9 cellular contexts compared by ENCODE assay signal in the genomic region with DNA sequence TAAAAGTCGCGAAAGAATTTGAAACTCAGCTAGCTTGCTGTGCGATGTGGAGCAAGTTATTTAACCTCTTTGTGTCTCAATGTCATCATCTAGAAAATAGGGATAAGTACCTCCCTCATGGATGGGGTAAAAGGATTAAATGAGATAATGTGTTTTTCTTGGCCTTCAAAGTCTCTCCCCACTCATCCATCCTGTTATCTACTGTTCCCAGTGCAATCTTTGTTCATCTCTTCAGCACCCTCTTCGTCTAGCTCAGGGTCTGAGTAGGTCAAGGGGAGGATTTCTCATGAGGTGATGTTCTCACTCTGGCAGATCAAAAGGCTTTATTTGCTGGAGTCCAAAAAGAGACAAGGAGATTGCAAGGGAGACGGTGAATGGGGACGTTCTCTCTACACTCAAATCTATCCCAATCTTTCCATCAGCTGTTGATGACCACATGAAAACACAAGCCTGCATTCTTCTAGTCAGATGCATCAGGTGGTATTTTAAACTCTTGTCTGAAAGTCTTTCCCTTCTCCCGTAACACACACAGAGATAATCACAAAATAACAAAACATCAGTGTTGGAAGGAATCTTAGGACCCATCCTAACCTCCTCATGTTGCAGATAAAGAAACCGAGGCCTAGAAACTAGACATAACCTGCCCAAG. TPM values are rescaled to one million over a fixed set of nuclear protein-coding genes. Genes with fewer than 3 reads are reported as not detected.
DNase-seq lines count a peak whose midpoint lies in the region; ATAC-seq and TF ChIP-seq lines count a peak whose summit lies in the region.
"Had no signal": no experiment of that assay in that cellular context is flagged by ENCODE, and none has a peak within 500 bp of the region (broad histone marks: within the 10 kb centered on the region; RNA-seq: fewer than 3 reads in every experiment).

No MANE protein-coding gene starts in this region.

- H3K9ac ChIP-seq in NT2/D1 (ENCODE audit: insufficient read length, low read depth): peak overlapping the region; percentile 92
- H3K9ac ChIP-seq in endodermal cell (ENCODE audit: extremely low read depth, low read length, poor library complexity, severe bottlenecking): peak overlapping the region; percentile 68
- peak overlapping the region; percentile 79 for H3K9ac ChIP-seq in neural progenitor cell

- peak overlapping the region; percentile 97 to 99 (median 99) for H3K4me3 Mint-ChIP-seq in CD4-positive, CD25-positive, alpha-beta regulatory T cell
- peak overlapping the region; percentile 88 for H3K4me3 Mint-ChIP-seq in endodermal cell
- H3K4me3 Mint-ChIP-seq in neural progenitor cell: peak overlapping the region; percentile 97

- no peak for DNase-seq in CD4-positive, CD25-positive, alpha-beta regulatory T cell
- DNase-seq in NT2/D1 (ENCODE audit: low read depth, low spot score) (no peak), endodermal cell (no peak), neural progenitor cell (ENCODE audit: low spot score) (no peak), dedifferentiated amniotic fluid mesenchymal stem cell (ENCODE audit: extremely low spot score) (no peak), GM10248 (ENCODE audit: extremely low spot score) (no peak)
- no peak for DNase-seq in stimulated activated CD4-positive, alpha-beta T cell treated with anti-CD3 and anti-CD28 coated beads, Interleukin-4, amount 100 ng/mL, for 1 hour
- DNase-seq: NCI-H1694 treated with DMSO at 0.1 percent for 48 hours had no signal

- no peaks in the 10 kb centered on the region for H3K9me3 Mint-ChIP-seq in CD4-positive, CD25-positive, alpha-beta regulatory T cell
- no peaks in the 10 kb centered on the region for H3K9me3 Mint-ChIP-seq in endodermal cell
- no peaks in the 10 kb centered on the region for H3K9me3 Mint-ChIP-seq in neural progenitor cell

- no peaks in the 10 kb centered on the region for H3K27me3 ChIP-seq in CD4-positive, CD25-positive, alpha-beta regulatory T cell (ENCODE audit: control insufficient read depth, insufficient read depth, low read length)
- H3K27me3 ChIP-seq in NT2/D1 (ENCODE audit: insufficient read depth, insufficient read length) (no peaks in the 10 kb centered on the region), endodermal cell (ENCODE audit: control insufficient read depth, insufficient read depth, low read length, poor library complexity, severe bottlenecking) (no peaks in the 10 kb centered on the region), neural progenitor cell (no peaks in the 10 kb centered on the region)

- H2AFZ ChIP-seq in neural progenitor cell (replicated peaks): no peak overlapping the region

- H3K27ac ChIP-seq in CD4-positive, CD25-positive, alpha-beta regulatory T cell (ENCODE audit: insufficient read depth, low read length, poor library complexity, severe bottlenecking): no peak overlapping the region
- H3K27ac ChIP-seq in endodermal cell (ENCODE audit: low read depth, low read length) (no peak overlapping the region), neural progenitor cell (no peak overlapping the region)

- peak overlapping the region; percentile 97 for H3K4me3 ChIP-seq in CD4-positive, CD25-positive, alpha-beta regulatory T cell (ENCODE audit: low read depth, low read length)
- H3K4me3 ChIP-seq in NT2/D1 (ENCODE audit: insufficient read length, low read depth) (peak overlapping the region; percentile 91), endodermal cell (ENCODE audit: low read length) (peak overlapping the region; percentile 98), neural progenitor cell (peak overlapping the region; percentile 82)

- no peaks in the 10 kb centered on the region for H3K9me3 ChIP-seq in CD4-positive, CD25-positive, alpha-beta regulatory T cell (ENCODE audit: control insufficient read depth in 2 of 2, low read length in 2 of 2)
- H3K9me3 ChIP-seq in NT2/D1 (ENCODE audit: insufficient read depth, low read length) (no peaks in the 10 kb centered on the region), endodermal cell (ENCODE audit: control insufficient read depth, low read length) (no peaks in the 10 kb centered on the region), neural progenitor cell (ENCODE audit: low read depth) (no peaks in the 10 kb centered on the region)

- CTCF ChIA-PET in GM10248 (lab: Yijun Ruan, JAX): interaction anchor here (1.0 to 2.2 kb wide), 4 partner anchors 9 to 278 kb away, joined by 3 to 11 read pairs (median 4); no protein-coding TSS in a partner anchor

- peaks cover 5% of the 10 kb centered on the region for H3K36me3 ChIP-seq in CD4-positive, CD25-positive, alpha-beta regulatory T cell (ENCODE audit: control insufficient read depth, insufficient read depth, low read length)
- H3K36me3 ChIP-seq in NT2/D1 (ENCODE audit: insufficient read depth, insufficient read length, low read length): peaks cover 13% of the 10 kb centered on the region
- peaks cover 5% of the 10 kb centered on the region for H3K36me3 ChIP-seq in endodermal cell (ENCODE audit: control insufficient read depth, insufficient read depth, low read length)
- H3K36me3 ChIP-seq in neural progenitor cell: no peaks in the 10 kb centered on the region

- H3K27ac Mint-ChIP-seq in CD4-positive, CD25-positive, alpha-beta regulatory T cell: peak overlapping the region; percentile 99 to 100 (median 99)
- H3K27ac Mint-ChIP-seq in endodermal cell (peak overlapping the region; percentile 10), neural progenitor cell (no peak overlapping the region)

- peak overlapping the region; percentile 90 for H3K4me2 ChIP-seq in neural progenitor cell

- H3K36me3 Mint-ChIP-seq in CD4-positive, CD25-positive, alpha-beta regulatory T cell: peaks cover 12% of the 10 kb centered on the region
- H3K36me3 Mint-ChIP-seq in endodermal cell (ENCODE audit: low read depth) (no peaks in the 10 kb centered on the region), neural progenitor cell (no peaks in the 10 kb centered on the region)

- 59 to 68% methylated on average over 4 to 8 of the region's 8 CpGs for WGBS in endodermal cell (ENCODE audit: insufficient coverage in 1 of 2, insufficient read length in 1 of 2), 2 experiments

- peaks cover 56% of the 10 kb centered on the region for H3K4me1 ChIP-seq in CD4-positive, CD25-positive, alpha-beta regulatory T cell (ENCODE audit: control insufficient read depth, insufficient read depth, low read length, poor library complexity, severe bottlenecking)
- H3K4me1 ChIP-seq in NT2/D1 (ENCODE audit: insufficient read depth, insufficient read length) (no peaks in the 10 kb centered on the region), endodermal cell (ENCODE audit: control insufficient read depth, insufficient read depth, low read length) (no peaks in the 10 kb centered on the region), neural progenitor cell (peaks cover 27% of the 10 kb centered on the region)

- no peak for ATAC-seq in CD4-positive, CD25-positive, alpha-beta regulatory T cell (ENCODE audit: low read depth in 2 of 2)
- ATAC-seq in GM18498 (IDR thresholded peaks at IDR 0.05; ENCODE audit: unreplicated experiment): no peak

- H4K20me1 ChIP-seq in neural progenitor cell (ENCODE audit: low read depth): peaks cover 48% of the 10 kb centered on the region

- H3K27me3 Mint-ChIP-seq in CD4-positive, CD25-positive, alpha-beta regulatory T cell: no peaks in the 10 kb centered on the region
- H3K27me3 Mint-ChIP-seq in endodermal cell (ENCODE audit: insufficient read depth) (no peaks in the 10 kb centered on the region), neural progenitor cell (ENCODE audit: insufficient read depth, low read depth) (no peaks in the 10 kb centered on the region)

- peaks cover 63% of the 10 kb centered on the region for H3K79me2 ChIP-seq in neural progenitor cell (ENCODE audit: low read depth)

- peaks cover 12% of the 10 kb centered on the region for H3F3A ChIP-seq in neural progenitor cell (ENCODE audit: low read depth)

- H3K4me1 Mint-ChIP-seq in CD4-positive, CD25-positive, alpha-beta regulatory T cell: peaks cover 44 to 83% (median 65%) of the 10 kb centered on the region in 4 donors
- H3K4me1 Mint-ChIP-seq in endodermal cell (peaks cover 27% of the 10 kb centered on the region), neural progenitor cell (peaks cover 25% of the 10 kb centered on the region)

- TF ChIP-seq CTCF in endodermal cell (conservative IDR thresholded peaks at IDR 0.05) (no peak), neural progenitor cell (IDR thresholded peaks at IDR 0.05) (no peak), GM10248 (IDR thresholded peaks at IDR 0.05; ENCODE audit: control extremely low read depth, extremely low read depth, low read depth, missing control alignments) (no peak)

- POLR2A ChIA-PET in GM10248 (lab: Yijun Ruan, JAX): no interaction called here

RNA-seq across cellular contexts. Expression of gene MESD, which starts 1.3 kb away (rescaled TPM):
- total RNA-seq in CD4-positive, CD25-positive, alpha-beta regulatory T cell: 18.4 TPM
- polyA plus RNA-seq in CD4-positive, CD25-positive, alpha-beta regulatory T cell: 10 to 100 TPM; 28.7 to 34.1 (median 31.3) TPM
- total RNA-seq in endodermal cell (10 to 100 TPM; 31.7 to 35.8 TPM), neural progenitor cell (ENCODE audit: low replicate concordance) (24.1 and 31.5 TPM in 2 replicates)
- polyA plus RNA-seq in endodermal cell (2013, experiment 1 of 2): 31.8 TPM
- polyA plus RNA-seq in endodermal cell (2013, experiment 2 of 2): 31.8 TPM

RNA-seq across cellular contexts. Expression of gene TLNRD1, which starts 12.5 kb away (rescaled TPM):
- total RNA-seq in CD4-positive, CD25-positive, alpha-beta regulatory T cell: 17.7 TPM
- polyA plus RNA-seq in CD4-positive, CD25-positive, alpha-beta regulatory T cell: 1 to 10 TPM; 3.1 to 5.7 (median 4.5) TPM
- total RNA-seq in endodermal cell (10 to 100 TPM; 25.1 to 28.2 TPM), neural progenitor cell (ENCODE audit: low replicate concordance) (7.3 and 27.3 TPM in 2 replicates)
- polyA plus RNA-seq in endodermal cell (2013, experiment 1 of 2): 14.4 TPM
- polyA plus RNA-seq in endodermal cell (2013, experiment 2 of 2): 14.3 TPM
